In genomic region chr1:56797079-56797685, GRCh38 we compare ENCODE assay signal across 16 cellular contexts. TPM values are rescaled to one million over a fixed set of nuclear protein-coding genes. Genes with fewer than 3 reads are reported as not detected.
DNase-seq lines count a peak whose midpoint lies in the region; ATAC-seq and TF ChIP-seq lines count a peak whose summit lies in the region.
"Had no signal": no experiment of that assay in that cellular context is flagged by ENCODE, and none has a peak within 500 bp of the region (broad histone marks: within the 10 kb centered on the region; RNA-seq: fewer than 3 reads in every experiment).

No MANE protein-coding gene starts in this region.

- peaks cover 4% of the 10 kb centered on the region for H3K27me3 ChIP-seq in A673 (replicated peaks; ENCODE audit: insufficient read depth, low read depth, low read length, poor library complexity)
- peaks cover 4 to 24% of the 10 kb centered on the region in 2 experiments for H3K27me3 ChIP-seq in mesenchymal stem cell (ENCODE audit: control insufficient read depth in 1 of 2, insufficient read depth in 1 of 2, low read length in 2 of 2)
- H3K27me3 ChIP-seq: adrenal gland, upper lobe of right lung had no signal

- no peaks in the 10 kb centered on the region for H3K79me1 ChIP-seq in mesenchymal stem cell (replicated peaks; ENCODE audit: low read length, poor library complexity, severe bottlenecking)

- no peak for TF ChIP-seq CTCF in A673 (conservative IDR thresholded peaks at IDR 0.05; ENCODE audit: low read depth, low read length)
- TF ChIP-seq CTCF in GM20000 (IDR thresholded peaks at IDR 0.05; ENCODE audit: extremely low read depth, missing control alignments): no peak

- no peak overlapping the region for H4K8ac ChIP-seq in mesenchymal stem cell (ENCODE audit: low read length)

- H4K91ac ChIP-seq in mesenchymal stem cell (ENCODE audit: low read length): no peak overlapping the region

- WGBS in mesenchymal stem cell: 89% methylated on average over 5 of the region's 5 CpGs

- H3K27ac ChIP-seq in A673 (ENCODE audit: low read depth, low read length, poor library complexity, severe bottlenecking) (no peak overlapping the region), mesenchymal stem cell (ENCODE audit: low read length, poor library complexity, severe bottlenecking) (no peak overlapping the region)
- H3K27ac ChIP-seq: coronary artery, upper lobe of right lung had no signal

- peak overlapping the region in 1 of 2 experiments; percentile 31 for H3K23ac ChIP-seq in mesenchymal stem cell (ENCODE audit: low read length in 2 of 2)

- peak; percentile 99 for ATAC-seq in left colon
- ATAC-seq: upper lobe of right lung had no signal

- H3K18ac ChIP-seq in mesenchymal stem cell (ENCODE audit: low read depth in 1 of 2, low read length in 2 of 2): no peak overlapping the region

- H2AK5ac ChIP-seq in mesenchymal stem cell (ENCODE audit: low read length, severe bottlenecking): no peak overlapping the region

- no peak overlapping the region for H2BK15ac ChIP-seq in mesenchymal stem cell (ENCODE audit: low read depth, poor library complexity, severe bottlenecking)

- H3K14ac ChIP-seq in mesenchymal stem cell (ENCODE audit: low read length in 2 of 2): no peak overlapping the region

- H3K4me3 ChIP-seq in A673 (ENCODE audit: low read depth, low read length, poor library complexity, severe bottlenecking): no peak overlapping the region
- no peak overlapping the region for H3K4me3 ChIP-seq in mesenchymal stem cell (ENCODE audit: insufficient read depth in 1 of 2, low read depth in 1 of 2, low read length in 2 of 2)
- H3K4me3 ChIP-seq: adrenal gland, coronary artery, upper lobe of right lung had no signal

- H3K4me1 ChIP-seq in A673 (ENCODE audit: insufficient read depth, low read length, poor library complexity, severe bottlenecking) (no peaks in the 10 kb centered on the region), mesenchymal stem cell (ENCODE audit: control insufficient read depth, insufficient read depth, low read depth, low read length) (no peaks in the 10 kb centered on the region)
- H3K4me1 ChIP-seq: upper lobe of right lung had no signal

- H2BK12ac ChIP-seq in mesenchymal stem cell (ENCODE audit: low read length in 2 of 2): no peak overlapping the region

- H3K9ac ChIP-seq in mesenchymal stem cell (ENCODE audit: low read length): no peak overlapping the region

- no peak overlapping the region for H2BK120ac ChIP-seq in mesenchymal stem cell (ENCODE audit: low read depth, low read length)

- H3K36me3 ChIP-seq in A673 (ENCODE audit: insufficient read depth, low read length, poor library complexity, severe bottlenecking): no peaks in the 10 kb centered on the region
- H3K36me3 ChIP-seq in mesenchymal stem cell (ENCODE audit: control insufficient read depth in 1 of 2, insufficient read depth in 2 of 2, low read depth in 1 of 2, low read length in 2 of 2): no peaks in the 10 kb centered on the region
- H3K36me3 ChIP-seq: adrenal gland, upper lobe of right lung had no signal

- DNase-seq in A673 (ENCODE audit: low spot score) (peak; percentile 7), SHP77 treated with DMSO at 0.1 percent for 48 hours (lab: John Stamatoyannopoulos, UW) (peak; percentile 27), left colon (peak; percentile 82 to 83), mesenchymal stem cell (no peak), hypothalamus (lab: John Stamatoyannopoulos, UW) (no peak), T-helper 2 cell (no peak), GM20000 (ENCODE audit: low spot score) (no peak)
- DNase-seq: activated T-cell treated with anti-CD3 and anti-CD28 coated beads, Interleukin-2, amount 50 U/mL, for 24 hours; adrenal gland; KBM-7; NCI-H187 treated with DMSO at 0.1 percent for 48 hours; upper lobe of right lung had no signal

- no TSS peak for BruUV-seq in A673 (replicated peaks; lab: Mats Ljungman, UMichigan)

- POLR2A ChIA-PET in A673 (lab: Charles Lee; ENCODE audit: low non-redundant PET): interaction anchor here (0.7 kb wide), 1 partner anchor 29 kb away, joined by 4 read pairs; no protein-coding TSS in a partner anchor

- H3K9me3 ChIP-seq in A673 (ENCODE audit: low read depth, low read length, poor library complexity, severe bottlenecking) (no peaks in the 10 kb centered on the region), mesenchymal stem cell (ENCODE audit: control insufficient read depth, low read length) (no peaks in the 10 kb centered on the region)
- H3K9me3 ChIP-seq: adrenal gland, upper lobe of right lung had no signal

- CTCF ChIA-PET in A673 (lab: Charles Lee): no interaction called here

- intact Hi-C loops in A673 (cut with micrococcal nuclease; ENCODE audit: unreplicated experiment): no loop called here
- intact Hi-C loops in left colon (cut with DNase I, micrococcal nuclease): no loop called here

- no peak overlapping the region for H2BK5ac ChIP-seq in mesenchymal stem cell (ENCODE audit: low read depth, low read length, poor library complexity, severe bottlenecking)

- no peak overlapping the region for H2AFZ ChIP-seq in mesenchymal stem cell (ENCODE audit: low read depth, low read length)

- no peak overlapping the region for H3K4ac ChIP-seq in mesenchymal stem cell (ENCODE audit: low read depth in 1 of 2, low read length in 2 of 2)

- TF ChIP-seq RAD21 in Ishikawa (IDR thresholded peaks at IDR 0.05; ENCODE audit: low read depth): no peak

- H3K4me2 ChIP-seq in mesenchymal stem cell (ENCODE audit: low read length, poor library complexity, severe bottlenecking): no peak overlapping the region

- peak; percentile 66; the same call in 1 of the 2 replicates for TF ChIP-seq EP300 in Ishikawa (IDR thresholded peaks at IDR 0.05; ENCODE audit: borderline replicate concordance)

TF ChIP-seq in Ishikawa, 13 proteins besides CTCF, POLR2A, EP300 and RAD21:
- no peak for TF ChIP-seq CREB1 (IDR thresholded peaks at IDR 0.05; ENCODE audit: low read depth)
- no peak for TF ChIP-seq CEBPB (IDR thresholded peaks at IDR 0.05)
- peak; percentile 51; the same call in 1 of the 2 replicates for TF ChIP-seq FOXM1 (IDR thresholded peaks at IDR 0.05; ENCODE audit: borderline replicate concordance, low read depth)
- 0 out of 2 replicates have a peak, but pooled peaks have one; percentile 4 for TF ChIP-seq TEAD4 (IDR thresholded peaks at IDR 0.05)
- no peak for TF ChIP-seq REST (IDR thresholded peaks at IDR 0.05; ENCODE audit: low read depth)
- no peak for TF ChIP-seq ZBTB7A (IDR thresholded peaks at IDR 0.05; ENCODE audit: low read depth)
- TF ChIP-seq MAX (IDR thresholded peaks at IDR 0.05): peak; percentile 73
- peak; percentile 65 for TF ChIP-seq TCF12 (IDR thresholded peaks at IDR 0.05; ENCODE audit: low read depth)
- TF ChIP-seq NFIC (IDR thresholded peaks at IDR 0.05): peak; percentile 84
TF ChIP-seq in Ishikawa: peak in this region for 5.

RNA-seq across cellular contexts. Expression of gene FYB2, which starts 22.0 kb away (rescaled TPM):
- total RNA-seq in A673 (2021) (0.47 TPM in 1 of 2 replicates, not detected in the other), left colon (1 to 10 TPM; 1.4 to 6.0 TPM)
- polyA plus RNA-seq in mesenchymal stem cell (2013, experiment 1 of 2): 0.03 TPM
- polyA plus RNA-seq in mesenchymal stem cell (2013, experiment 2 of 2): 0.04 TPM
- total RNA-seq: adrenal gland, mesenteric fat pad, osteocyte had no signal
- polyA plus RNA-seq: adrenal gland had no signal

RNA-seq across cellular contexts. Expression of gene C8A, which starts 57.4 kb away (rescaled TPM):
- total RNA-seq in A673 (2021) (not detected in 2 replicates), left colon (not detected)
- not detected for polyA plus RNA-seq in mesenchymal stem cell (2013, experiment 1 of 2)
- polyA plus RNA-seq in mesenchymal stem cell (2013, experiment 2 of 2): not detected
- total RNA-seq: mesenteric fat pad, osteocyte, upper lobe of right lung had no signal

Comparison
In these comparisons a context has a peak if more than half of its experiments do, and no peak if none do; other contexts are left out.
1. DNase-seq: peak in A673 (single experiment), SHP77 treated with DMSO at 0.1 percent for 48 hours (single experiment) and left colon (2 of 2); none in mesenchymal stem cell (single experiment), hypothalamus (0 of 51), T-helper 2 cell (0 of 5) and GM20000 (single experiment).